ENCODE assay signal across 8 cellular contexts in the genomic region with DNA sequence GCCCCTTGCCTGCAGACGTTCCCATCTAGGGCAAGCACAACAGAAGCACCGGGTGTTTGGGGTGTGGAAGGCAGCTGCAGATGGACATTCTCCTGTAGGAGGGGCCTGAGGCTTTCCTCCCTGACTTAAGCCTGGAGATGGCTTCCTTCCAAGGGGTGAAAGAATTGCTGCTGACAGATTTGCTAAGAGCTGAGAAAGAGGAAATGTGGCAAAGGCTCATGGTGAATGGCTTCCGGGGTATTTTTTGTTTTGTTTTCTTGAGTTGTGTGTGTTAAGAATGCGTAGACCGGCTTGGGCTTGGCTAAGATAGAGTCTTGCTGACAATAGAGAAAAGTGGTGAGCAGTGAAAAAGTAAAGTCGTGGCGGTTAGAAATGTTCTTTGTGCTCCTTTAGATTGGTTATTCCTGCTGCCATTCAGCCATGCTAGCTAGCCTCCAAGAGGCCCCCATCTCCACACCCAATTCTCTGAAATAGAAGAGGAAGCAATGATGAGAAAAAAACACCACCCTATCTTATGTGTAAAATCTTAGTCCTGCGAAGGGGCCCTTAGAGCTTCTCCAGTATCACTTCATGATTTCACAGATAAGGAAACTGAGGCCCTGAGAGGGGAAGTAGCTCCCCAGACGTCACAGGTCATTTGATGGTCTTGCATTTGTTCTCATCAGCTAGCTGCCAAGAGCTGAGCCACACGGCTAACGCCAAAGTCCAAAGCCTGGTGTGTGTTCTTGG. TPM values are rescaled to one million over a fixed set of nuclear protein-coding genes. Genes with fewer than 3 reads are reported as not detected.
DNase-seq lines count a peak whose midpoint lies in the region; ATAC-seq and TF ChIP-seq lines count a peak whose summit lies in the region.

No MANE protein-coding gene starts in this region.

- DNase-seq in A673 (ENCODE audit: low spot score): peak; percentile 78
- DNase-seq in SIG-M5 treated with dmso at 0.1 percent for 504 hours (lab: John Stamatoyannopoulos, UW; ENCODE audit: unreplicated experiment): peak; percentile 97
- peak; percentile 95 for DNase-seq in dermis blood vessel endothelial cell
- DNase-seq in natural killer cell: no peak
- DNase-seq in NCI-H128 (lab: John Stamatoyannopoulos, UW; ENCODE audit: unreplicated experiment): no peak
- no peak for DNase-seq in NK-92 treated with Interleukin-12 subunit alpha and Interleukin-12 subunit beta, amount 100 ng/mL, for 24 hours (lab: John Stamatoyannopoulos, UW)

- H3K9me3 Mint-ChIP-seq in natural killer cell: no peaks in the 10 kb centered on the region

- no peaks in the 10 kb centered on the region for H3K27me3 Mint-ChIP-seq in natural killer cell (ENCODE audit: low read depth in 2 of 2)

- H3K4me3 ChIP-seq in A673 (ENCODE audit: low read depth, low read length, poor library complexity, severe bottlenecking): no peak overlapping the region

- no peaks in the 10 kb centered on the region for H3K36me3 Mint-ChIP-seq in natural killer cell

- H3K4me1 Mint-ChIP-seq in natural killer cell: peaks cover 98 to 100% of the 10 kb centered on the region in 2 donors

- peak overlapping the region; percentile 60 for H3K27ac ChIP-seq in A673 (ENCODE audit: low read depth, low read length, poor library complexity, severe bottlenecking)

- ATAC-seq in GM18909 (IDR thresholded peaks at IDR 0.05; ENCODE audit: poor library complexity, unreplicated experiment) (peak; percentile 36), natural killer cell (peak; percentile 51 to 75 (median 65)), GM21367 (IDR thresholded peaks at IDR 0.05; ENCODE audit: unreplicated experiment) (no peak)

- intact Hi-C loops in A673 (cut with micrococcal nuclease; ENCODE audit: unreplicated experiment) (no loop called here), natural killer cell (cut with micrococcal nuclease) (loop anchor here (1.0 kb wide), 1 partner anchor 9 kb away; no protein-coding TSS in a partner anchor)

- BruUV-seq in A673 (replicated peaks; lab: Mats Ljungman, UMichigan): no TSS peak

- no peaks in the 10 kb centered on the region for H3K9me3 ChIP-seq in A673 (ENCODE audit: low read depth, low read length, poor library complexity, severe bottlenecking)

- CTCF ChIA-PET in A673 (lab: Charles Lee): no interaction called here

- peaks cover 19% of the 10 kb centered on the region for H3K4me1 ChIP-seq in A673 (ENCODE audit: insufficient read depth, low read length, poor library complexity, severe bottlenecking)

- POLR2A ChIA-PET in A673 (lab: Charles Lee; ENCODE audit: low non-redundant PET): no interaction called here

- H3K27ac Mint-ChIP-seq in natural killer cell: peak overlapping the region; percentile 90 to 100

- no peaks in the 10 kb centered on the region for H3K27me3 ChIP-seq in A673 (replicated peaks; ENCODE audit: insufficient read depth, low read depth, low read length, poor library complexity)

- no peaks in the 10 kb centered on the region for H3K36me3 ChIP-seq in A673 (ENCODE audit: insufficient read depth, low read length, poor library complexity, severe bottlenecking)

- H3K4me3 Mint-ChIP-seq in natural killer cell: peak overlapping the region; percentile 94

- TF ChIP-seq CTCF in A673 (conservative IDR thresholded peaks at IDR 0.05; ENCODE audit: low read depth, low read length) (no peak), natural killer cell (IDR thresholded peaks at IDR 0.05) (no peak)

RNA-seq across cellular contexts. Expression of a gene that starts 36.9 kb away (rescaled TPM):
- total RNA-seq in A673 (2021): 32.6 and 32.7 TPM in 2 replicates
- 66.1 and 69.9 TPM in 2 replicates for total RNA-seq in dermis blood vessel endothelial cell
- total RNA-seq in natural killer cell: 10 to 100 TPM; 31.8 to 34.6 (median 32.7) TPM

Comparison
In these comparisons a context has a peak if more than half of its experiments do, and no peak if none do; other contexts are left out.
1. DNase-seq: peak in A673 (single experiment), SIG-M5 treated with dmso at 0.1 percent for 504 hours (single experiment) and dermis blood vessel endothelial cell (single experiment); none in natural killer cell (single experiment), NCI-H128 (single experiment) and NK-92 treated with Interleukin-12 subunit alpha and Interleukin-12 subunit beta, amount 100 ng/mL, for 24 hours (single experiment).